8 cellular contexts compared by ENCODE assay signal in genomic region chr4:142846105-142846728, GRCh38. TPM values are rescaled to one million over a fixed set of nuclear protein-coding genes. Genes with fewer than 3 reads are reported as not detected.
DNase-seq lines count a peak whose midpoint lies in the region; ATAC-seq and TF ChIP-seq lines count a peak whose summit lies in the region.

Gene INPP4B (minus strand): TSS chr4:142846301.

- CTCF ChIA-PET in activated B cell treated with CpG ODN at 0.5 μM for 24 hours (lab: Charles Lee): no interaction called here

- no peaks in the 10 kb centered on the region for H3K36me3 Mint-ChIP-seq in activated B cell treated with CpG ODN at 0.5 μM for 24 hours (ENCODE audit: low read depth)

- H3K4me3 Mint-ChIP-seq in activated B cell treated with CpG ODN at 0.5 μM for 24 hours: peak within 1 kb of the TSS; percentile 76

- H3K27me3 Mint-ChIP-seq in activated B cell treated with CpG ODN at 0.5 μM for 24 hours: peaks cover 42% of the 10 kb centered on the region

- H3K27ac Mint-ChIP-seq in activated B cell treated with CpG ODN at 0.5 μM for 24 hours: no peak within 1 kb of the TSS

- DNase-seq in GDM1 (lab: John Stamatoyannopoulos, UW): peak; percentile 31
- no peak for DNase-seq in activated B cell treated with CpG ODN at 0.5 μM for 24 hours
- peak; percentile 35 for DNase-seq in central memory CD4-positive, alpha-beta T cell
- peak; percentile 50 for DNase-seq in iris pigment epithelial cell (ENCODE audit: low read depth)
- DNase-seq in DMS79 (lab: John Stamatoyannopoulos, UW): no peak
- no peak for DNase-seq in NAMALWA (ENCODE audit: low spot score)

- H3K36me3 ChIP-seq in HUES6 (ENCODE audit: control insufficient read depth, insufficient read depth, low read length): no peaks in the 10 kb centered on the region

- POLR2A ChIA-PET in activated B cell treated with CpG ODN at 0.5 μM for 24 hours (lab: Charles Lee): no interaction called here

- intact Hi-C loops in activated B cell treated with CpG ODN at 0.5 μM for 24 hours (cut with micrococcal nuclease): loop anchor here (2.0 to 5.0 kb wide), 4 partner anchors 493 to 1984 kb away; no protein-coding TSS in a partner anchor

- H3K9ac ChIP-seq in HUES6 (ENCODE audit: low read length): no peak within 1 kb of the TSS

- H3K9me3 ChIP-seq in HUES6 (ENCODE audit: control insufficient read depth, insufficient read depth, low read depth, low read length): no peaks in the 10 kb centered on the region

- TF ChIP-seq CTCF in activated B cell treated with CpG ODN at 0.5 μM for 24 hours (IDR thresholded peaks at IDR 0.05): no peak

- H3K4me1 Mint-ChIP-seq in activated B cell treated with CpG ODN at 0.5 μM for 24 hours: peaks cover 16% of the 10 kb centered on the region

- H3K4me3 ChIP-seq in HUES6 (ENCODE audit: low read depth, low read length) (peak within 1 kb of the TSS; percentile 68), skin epidermis (peak within 1 kb of the TSS; percentile 36 to 64 (median 45))

- H3K27ac ChIP-seq in HUES6 (ENCODE audit: low read depth, low read length) (no peak within 1 kb of the TSS), skin epidermis (peak within 1 kb of the TSS in 6 of 21 experiments; percentile 3 to 72 (median 44))

- peaks cover 67% of the 10 kb centered on the region for H3K27me3 ChIP-seq in HUES6 (ENCODE audit: control insufficient read depth, insufficient read depth, low read length)

- peaks cover 5% of the 10 kb centered on the region; the same call in 1 of the 2 replicates for H3K4me1 ChIP-seq in HUES6 (ENCODE audit: control insufficient read depth, insufficient read depth, low read length)

- H3K9me3 Mint-ChIP-seq in activated B cell treated with CpG ODN at 0.5 μM for 24 hours: no peaks in the 10 kb centered on the region

- ATAC-seq in activated B cell treated with CpG ODN at 0.5 μM for 24 hours (ENCODE audit: low read depth): no peak

RNA-seq across cellular contexts. Expression of gene INPP4B, which starts in this region (rescaled TPM):
- total RNA-seq in activated B cell treated with CpG ODN at 0.5 μM for 24 hours: 0.11 and 0.22 TPM in 2 replicates

Comparison
In these comparisons a context has a peak if more than half of its experiments do, and no peak if none do; other contexts are left out.
1. DNase-seq: peak in GDM1 (single experiment), central memory CD4-positive, alpha-beta T cell (single experiment) and iris pigment epithelial cell (single experiment); none in activated B cell treated with CpG ODN at 0.5 μM for 24 hours (single experiment), DMS79 (single experiment) and NAMALWA (single experiment).